ENCODE assay signal across 25 cellular contexts in the genomic region with DNA sequence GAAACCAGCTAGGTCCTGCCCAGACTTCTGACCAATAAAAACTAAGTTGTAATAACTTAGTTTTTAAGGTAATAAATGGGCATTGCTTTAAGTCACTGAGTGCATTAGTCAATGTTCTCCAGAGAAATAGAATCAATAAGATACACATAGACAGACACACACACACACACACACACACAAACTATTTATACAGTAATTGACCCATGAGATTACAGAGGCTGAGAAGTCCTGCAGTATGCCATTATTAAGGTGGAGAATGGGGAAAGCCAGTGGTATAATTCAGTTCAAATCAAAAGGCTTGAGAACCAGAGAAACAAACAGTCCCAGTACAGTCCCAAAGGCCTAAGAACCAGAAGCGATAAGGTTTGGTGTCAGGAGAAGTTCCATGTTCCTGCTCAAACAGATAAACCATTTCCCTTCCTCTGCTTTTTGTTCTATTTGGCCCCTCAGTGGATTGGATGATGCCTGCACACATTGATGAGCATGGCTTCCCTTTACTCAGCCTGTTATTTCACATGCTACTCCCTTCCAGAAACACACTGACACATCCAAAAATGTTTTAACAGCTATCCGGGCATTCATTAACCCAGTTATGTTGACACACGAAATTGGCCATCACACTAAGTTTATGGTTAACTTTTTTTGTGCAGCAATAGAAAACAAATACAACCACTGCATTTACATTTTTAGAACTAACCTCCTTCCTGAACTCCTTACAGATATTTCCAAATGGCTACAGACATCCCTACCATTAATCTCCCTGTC.
DNase-seq lines count a peak whose midpoint lies in the region; ATAC-seq, FAIRE-seq and TF ChIP-seq lines count a peak whose summit lies in the region.
"Had no signal": no experiment of that assay in that cellular context is flagged by ENCODE, and none has a peak within 500 bp of the region (broad histone marks: within the 10 kb centered on the region; RNA-seq: fewer than 3 reads in every experiment).

No MANE protein-coding gene starts in this region.

- H2BK15ac ChIP-seq in mesenchymal stem cell (ENCODE audit: low read depth, poor library complexity, severe bottlenecking), result no peak overlapping the region

- H4K91ac ChIP-seq in mesenchymal stem cell (ENCODE audit: low read length), result peak overlapping the region; percentile 15

- H2AFZ ChIP-seq in HepG2 (ENCODE audit: low read length) (no peak overlapping the region), mesenchymal stem cell (ENCODE audit: low read depth, low read length) (no peak overlapping the region), GM23248 (no peak overlapping the region)

- H3K4ac ChIP-seq in mesenchymal stem cell (ENCODE audit: low read depth in 1 of 2, low read length in 2 of 2), result no peak overlapping the region

- H3K23ac ChIP-seq in mesenchymal stem cell (ENCODE audit: low read length in 2 of 2), result no peak overlapping the region

- no peak for FAIRE-seq in HepG2 (lab: Jason Lieb, UNC)
- FAIRE-seq: GM12878, HTR-8/SVneo had no signal

- H2BK12ac ChIP-seq in mesenchymal stem cell (ENCODE audit: low read length in 2 of 2), result no peak overlapping the region

- no peak overlapping the region for H3K14ac ChIP-seq in mesenchymal stem cell (ENCODE audit: low read length in 2 of 2)

- in situ Hi-C loops in HepG2 (cut with HindIII; ENCODE audit: extremely low pct_ligation_motif_present, low pct_unique_long_range_greater_than_20kb), result no loop called here
- in situ Hi-C loops in GM23248 (cut with MboI), result no loop called here
- in situ Hi-C loops in HAP-1 (cut with MboI; ENCODE audit: low sequenced_read_pairs), result no loop called here

- H3K27me3 ChIP-seq in liver (ENCODE audit: control insufficient read depth in 4 of 4, insufficient read depth in 4 of 4, low read length in 3 of 4), result no peaks in the 10 kb centered on the region
- H3K27me3 ChIP-seq in HepG2 (ENCODE audit: control insufficient read depth in 1 of 2, insufficient read depth in 2 of 2, low read length in 2 of 2), result no peaks in the 10 kb centered on the region
- no peaks in the 10 kb centered on the region for H3K27me3 ChIP-seq in kidney epithelial cell (ENCODE audit: control insufficient read depth, insufficient read depth, low read length)
- no peaks in the 10 kb centered on the region for H3K27me3 ChIP-seq in mesenchymal stem cell (ENCODE audit: control insufficient read depth in 1 of 2, insufficient read depth in 1 of 2, low read length in 2 of 2)
- no peaks in the 10 kb centered on the region for H3K27me3 ChIP-seq in GM23248 (replicated peaks; ENCODE audit: insufficient read depth)
- no peaks in the 10 kb centered on the region for H3K27me3 ChIP-seq in HAP-1 (ENCODE audit: low read depth)
- H3K27me3 ChIP-seq: BLaER1 had no signal

- no peaks in the 10 kb centered on the region for H3F3A ChIP-seq in GM23248 (ENCODE audit: insufficient read depth)

- no peaks in the 10 kb centered on the region for H3K9me2 ChIP-seq in GM23248 (ENCODE audit: insufficient read depth)

- H3K36me3 ChIP-seq in liver (ENCODE audit: control insufficient read depth in 4 of 4, insufficient read depth in 3 of 4, low read depth in 1 of 4, low read length in 3 of 4), result no peaks in the 10 kb centered on the region
- no peaks in the 10 kb centered on the region for H3K36me3 ChIP-seq in HepG2 (replicated peaks in 1 of 2; ENCODE audit: control insufficient read depth in 1 of 2, insufficient read depth in 2 of 2, low read length in 2 of 2)
- H3K36me3 ChIP-seq in kidney epithelial cell (ENCODE audit: control insufficient read depth, insufficient read depth, low read length), result no peaks in the 10 kb centered on the region
- no peaks in the 10 kb centered on the region for H3K36me3 ChIP-seq in mesenchymal stem cell (ENCODE audit: control insufficient read depth in 1 of 2, insufficient read depth in 2 of 2, low read depth in 1 of 2, low read length in 2 of 2)
- no peaks in the 10 kb centered on the region for H3K36me3 ChIP-seq in GM23248 (ENCODE audit: low read depth)
- H3K36me3 ChIP-seq in HAP-1 (replicated peaks), result no peaks in the 10 kb centered on the region
- H3K36me3 ChIP-seq: BLaER1 had no signal

- no TSS peak for BruUV-seq in HepG2 (replicated peaks; lab: Mats Ljungman, UMichigan)

- TF ChIP-seq CTCF in liver (IDR thresholded peaks at IDR 0.05; ENCODE audit: low read depth, low read length, missing input control) (no peak), HepG2 (CRISPR knock-in tag; IDR thresholded peaks at IDR 0.05) (no peak), kidney epithelial cell (IDR thresholded peaks at IDR 0.05; ENCODE audit: insufficient read depth, low read length, poor library complexity, severe bottlenecking) (no peak)

- H4K8ac ChIP-seq in mesenchymal stem cell (ENCODE audit: low read length), result no peak overlapping the region

- H3K27ac ChIP-seq in liver (ENCODE audit: low read depth in 1 of 2, low read length in 2 of 2) (no peak overlapping the region), HepG2 (ENCODE audit: extremely low read length, insufficient read depth, low read length) (no peak overlapping the region), mesenchymal stem cell (ENCODE audit: low read length, poor library complexity, severe bottlenecking) (peak overlapping the region; percentile 47), GM23248 (no peak overlapping the region)
- H3K27ac ChIP-seq: 22Rv1, BLaER1 had no signal

- H2BK5ac ChIP-seq in mesenchymal stem cell (ENCODE audit: low read depth, low read length, poor library complexity, severe bottlenecking), result no peak overlapping the region

- no peak overlapping the region for H3K18ac ChIP-seq in mesenchymal stem cell (ENCODE audit: low read depth in 1 of 2, low read length in 2 of 2)

- no peak overlapping the region for H2AK5ac ChIP-seq in mesenchymal stem cell (ENCODE audit: low read length, severe bottlenecking)

- H3K4me1 ChIP-seq in liver (ENCODE audit: control insufficient read depth in 4 of 4, insufficient read depth in 4 of 4, low read length in 3 of 4) (peaks cover 1 to 18% (median 10%) of the 10 kb centered on the region in 4 donors), HepG2 (ENCODE audit: insufficient read depth, low read length) (no peaks in the 10 kb centered on the region), mesenchymal stem cell (ENCODE audit: control insufficient read depth, insufficient read depth, low read depth, low read length) (no peaks in the 10 kb centered on the region), GM23248 (ENCODE audit: insufficient read depth) (no peaks in the 10 kb centered on the region), HAP-1 (no peaks in the 10 kb centered on the region)
- H3K4me1 ChIP-seq: BLaER1, Caco-2 had no signal

- no peaks in the 10 kb centered on the region for H4K20me1 ChIP-seq in HepG2 (ENCODE audit: insufficient read depth, low read length)
- H4K20me1 ChIP-seq in GM23248 (ENCODE audit: insufficient read depth), result no peaks in the 10 kb centered on the region
- H4K20me1 ChIP-seq: BLaER1 had no signal

- H3K79me1 ChIP-seq in mesenchymal stem cell (replicated peaks; ENCODE audit: low read length, poor library complexity, severe bottlenecking), result no peaks in the 10 kb centered on the region

- ATAC-seq in HepG2, result no peak
- ATAC-seq: GM12878, HCT116 had no signal

- POLR2A ChIA-PET in HepG2 (lab: Yijun Ruan, JAX), result no interaction called here

- no peak overlapping the region for H2BK120ac ChIP-seq in mesenchymal stem cell (ENCODE audit: low read depth, low read length)

- intact Hi-C loops in HepG2 (cut with micrococcal nuclease; ENCODE audit: unreplicated experiment), result no loop called here

- no peak for TF ChIP-seq EP300 in HepG2 (IDR thresholded peaks at IDR 0.05; ENCODE audit: low read depth in 2 of 2, low read length in 2 of 2)
- TF ChIP-seq EP300 in HepG2 (CRISPR knock-in tag; IDR thresholded peaks at IDR 0.05; ENCODE audit: borderline replicate concordance), result no peak

- H3K9ac ChIP-seq in liver (ENCODE audit: low read depth in 1 of 2, low read length in 2 of 2), result no peak overlapping the region
- no peak overlapping the region for H3K9ac ChIP-seq in HepG2 (ENCODE audit: insufficient read depth, low read depth, low read length)
- H3K9ac ChIP-seq in mesenchymal stem cell (ENCODE audit: low read length), result no peak overlapping the region
- no peak overlapping the region for H3K9ac ChIP-seq in GM23248
- H3K9ac ChIP-seq: BLaER1 had no signal

- DNase-seq in HepG2 (ENCODE audit: low spot score), result no peak
- DNase-seq in kidney epithelial cell (ENCODE audit: low read depth), result peak; percentile 7
- DNase-seq in mesenchymal stem cell, result no peak
- no peak for DNase-seq in NAMALWA (ENCODE audit: low spot score)
- DNase-seq in GM23248, result no peak
- DNase-seq in pons (ENCODE audit: low spot score), result no peak
- DNase-seq in HAP-1 (ENCODE audit: low spot score in 2 of 2), result no peak
- DNase-seq: ACHN; Caco-2; CD4-positive, alpha-beta memory T cell; DND-41; Kasumi-1; NCI-H1417; NCI-H1694 treated with DMSO at 0.1 percent for 48 hours; NCI-H2081 treated with DMSO at 0.1 percent for 48 hours; NCI-H2171 treated with DMSO at 0.1 percent for 48 hours; NCI-H446; NCI-H526; Right ventricle myocardium superior had no signal

- H3K79me2 ChIP-seq in HepG2 (ENCODE audit: insufficient read depth, low read length), result no peaks in the 10 kb centered on the region
- H3K79me2 ChIP-seq in GM23248 (ENCODE audit: insufficient read depth), result no peaks in the 10 kb centered on the region

- CTCF ChIA-PET in HepG2 (lab: Yijun Ruan, JAX; ENCODE audit: low intra/inter-chr PET ratio, low total read pairs), result no interaction called here

- H3K4me3 ChIP-seq in liver (ENCODE audit: low read depth in 1 of 3, low read length in 3 of 3), result no peak overlapping the region
- no peak overlapping the region for H3K4me3 ChIP-seq in HepG2 (replicated peaks in 1 of 3; ENCODE audit: insufficient read depth in 1 of 3, low read depth in 2 of 3, low read length in 3 of 3)
- no peak overlapping the region for H3K4me3 ChIP-seq in kidney epithelial cell (ENCODE audit: low read depth, low read length)
- no peak overlapping the region for H3K4me3 ChIP-seq in mesenchymal stem cell (ENCODE audit: insufficient read depth in 1 of 2, low read depth in 1 of 2, low read length in 2 of 2)
- no peak overlapping the region for H3K4me3 ChIP-seq in GM23248
- no peak overlapping the region for H3K4me3 ChIP-seq in HAP-1
- H3K4me3 ChIP-seq: BLaER1, GM12878 had no signal

- TF ChIP-seq RAD21 in liver (IDR thresholded peaks at IDR 0.05), result peak; percentile 11 to 17
- TF ChIP-seq RAD21 in HepG2 (CRISPR knock-in tag; IDR thresholded peaks at IDR 0.05), result no peak

- WGBS in liver, result 38% methylated on average over 3 of the region's 3 CpGs
- 24% methylated on average over 3 of the region's 3 CpGs for WGBS in HepG2 (ENCODE audit: low lambda C conversion rate)
- 81% methylated on average over 3 of the region's 3 CpGs for WGBS in mesenchymal stem cell
- WGBS in GM23248 (ENCODE audit: low coverage in 1 of 2, low lambda C conversion rate in 2 of 2, missing lambda C conversion rate in 2 of 2), 2 experiments, result 33% methylated on average over 3 of the region's 3 CpGs

- H3K4me2 ChIP-seq in HepG2 (ENCODE audit: low read depth, low read length), result no peak overlapping the region
- H3K4me2 ChIP-seq in mesenchymal stem cell (ENCODE audit: low read length, poor library complexity, severe bottlenecking), result no peak overlapping the region
- H3K4me2 ChIP-seq in GM23248 (ENCODE audit: unreplicated experiment), result no peak overlapping the region
- H3K4me2 ChIP-seq: BLaER1 had no signal

- H3K9me3 ChIP-seq in liver (ENCODE audit: control insufficient read depth in 4 of 4, low read length in 3 of 4), result no peaks in the 10 kb centered on the region
- H3K9me3 ChIP-seq in HepG2 (ENCODE audit: low read length), result peaks cover 80% of the 10 kb centered on the region
- peaks cover 6% of the 10 kb centered on the region for H3K9me3 ChIP-seq in mesenchymal stem cell (ENCODE audit: control insufficient read depth, low read length)
- peaks cover 5% of the 10 kb centered on the region for H3K9me3 ChIP-seq in GM23248 (ENCODE audit: low read depth)
- H3K9me3 ChIP-seq in HAP-1, result no peaks in the 10 kb centered on the region
- H3K9me3 ChIP-seq: BLaER1, Caco-2 had no signal

- no peak for TF ChIP-seq POLR2A in HepG2 (IDR thresholded peaks at IDR 0.05; ENCODE audit: insufficient read depth in 1 of 2, low read depth in 2 of 2, low read length in 2 of 2)
